14 cellular contexts compared by ENCODE assay signal in genomic region chr9:74036549-74037231, GRCh38.
DNase-seq lines count a peak whose midpoint lies in the region; ATAC-seq lines count a peak whose summit lies in the region.
"Had no signal": no experiment of that assay in that cellular context is flagged by ENCODE, and none has a peak within 500 bp of the region (broad histone marks: within the 10 kb centered on the region; RNA-seq: fewer than 3 reads in every experiment).

No MANE protein-coding gene starts in this region.

- peak overlapping the region; percentile 99 to 100 for H3K27ac Mint-ChIP-seq in natural killer cell treated with Interleukin-12 subunit alpha and Interleukin-12 subunit beta and Interleukin-15 and Interleukin-18, amount 100 ng/mL, for 72 hours
- no peak overlapping the region for H3K27ac Mint-ChIP-seq in activated naive CD4-positive, alpha-beta T cell treated with anti-CD3 and anti-CD28 coated beads, Interleukin-2, amount 10 ng/mL, durations not matched to agents 7 days and 5 days

- H3K27me3 ChIP-seq in SJCRH30 (no peaks in the 10 kb centered on the region), aorta (ENCODE audit: control insufficient read depth in 1 of 2, insufficient read depth in 2 of 2, low read length in 1 of 2) (no peaks in the 10 kb centered on the region)
- H3K27me3 ChIP-seq: ascending aorta had no signal

- H3K4me3 ChIP-seq in Jurkat, Clone E6-1 (ENCODE audit: low read length), result no peak overlapping the region
- H3K4me3 ChIP-seq in SJCRH30, result no peak overlapping the region
- no peak overlapping the region for H3K4me3 ChIP-seq in aorta (ENCODE audit: low read length in 2 of 2)
- H3K4me3 ChIP-seq: ascending aorta had no signal

- H3K9me3 Mint-ChIP-seq in natural killer cell treated with Interleukin-12 subunit alpha and Interleukin-12 subunit beta and Interleukin-15 and Interleukin-18, amount 100 ng/mL, for 72 hours, result peaks cover 9% of the 10 kb centered on the region
- no peaks in the 10 kb centered on the region for H3K9me3 Mint-ChIP-seq in activated naive CD4-positive, alpha-beta T cell treated with anti-CD3 and anti-CD28 coated beads, Interleukin-2, amount 10 ng/mL, durations not matched to agents 7 days and 5 days
- H3K9me3 Mint-ChIP-seq in activated T-cell treated with anti-CD3 and anti-CD28 coated beads, Interleukin-2, amount 50 U/mL, for 4 hours, result no peaks in the 10 kb centered on the region

- ATAC-seq in GM19372 (IDR thresholded peaks at IDR 0.05; ENCODE audit: low read depth, unreplicated experiment) (peak; percentile 59), HG02798 (IDR thresholded peaks at IDR 0.05; ENCODE audit: poor library complexity, unreplicated experiment) (peak; percentile 84), aorta (ENCODE audit: low FRiP score) (no peak)
- peak; percentile 90 to 95 for ATAC-seq in natural killer cell treated with Interleukin-12 subunit alpha and Interleukin-12 subunit beta and Interleukin-15 and Interleukin-18, amount 100 ng/mL, for 72 hours
- ATAC-seq in activated T-cell treated with anti-CD3 and anti-CD28 coated beads, Interleukin-2, amount 50 U/mL, for 4 hours, result no peak

- no peaks in the 10 kb centered on the region for H3K9me3 ChIP-seq in SJCRH30 (replicated peaks)
- no peaks in the 10 kb centered on the region for H3K9me3 ChIP-seq in aorta (ENCODE audit: control insufficient read depth, low read length)
- H3K9me3 ChIP-seq: ascending aorta had no signal

- no peaks in the 10 kb centered on the region for H3K27me3 Mint-ChIP-seq in natural killer cell treated with Interleukin-12 subunit alpha and Interleukin-12 subunit beta and Interleukin-15 and Interleukin-18, amount 100 ng/mL, for 72 hours
- no peaks in the 10 kb centered on the region for H3K27me3 Mint-ChIP-seq in activated naive CD4-positive, alpha-beta T cell treated with anti-CD3 and anti-CD28 coated beads, Interleukin-2, amount 10 ng/mL, durations not matched to agents 7 days and 5 days
- H3K27me3 Mint-ChIP-seq in activated T-cell treated with anti-CD3 and anti-CD28 coated beads, Interleukin-2, amount 50 U/mL, for 4 hours (ENCODE audit: low read depth), result no peaks in the 10 kb centered on the region

- peak overlapping the region; percentile 85 for H3K4me3 Mint-ChIP-seq in natural killer cell treated with Interleukin-12 subunit alpha and Interleukin-12 subunit beta and Interleukin-15 and Interleukin-18, amount 100 ng/mL, for 72 hours
- no peak overlapping the region for H3K4me3 Mint-ChIP-seq in activated naive CD4-positive, alpha-beta T cell treated with anti-CD3 and anti-CD28 coated beads, Interleukin-2, amount 10 ng/mL, durations not matched to agents 7 days and 5 days
- H3K4me3 Mint-ChIP-seq in activated T-cell treated with anti-CD3 and anti-CD28 coated beads, Interleukin-2, amount 50 U/mL, for 4 hours, result no peak overlapping the region

- peak; percentile 95 for DNase-seq in Jurkat, Clone E6-1 (ENCODE audit: low read depth, low spot score)
- peak; percentile 60 for DNase-seq in natural killer cell treated with Interleukin-12 subunit alpha and Interleukin-12 subunit beta and Interleukin-15 and Interleukin-18, amount 100 ng/mL, for 72 hours (ENCODE audit: low spot score)
- no peak for DNase-seq in SJCRH30
- DNase-seq in activated naive CD4-positive, alpha-beta T cell treated with anti-CD3 and anti-CD28 coated beads, Interleukin-2, amount 10 ng/mL, durations not matched to agents 7 days and 5 days, result no peak
- no peak for DNase-seq in activated T-cell treated with anti-CD3 and anti-CD28 coated beads, Interleukin-2, amount 50 U/mL, for 4 hours
- DNase-seq in aorta, result no peak
- DNase-seq: Calu3; effector CD8-positive, alpha-beta T cell; NCI-H2227 treated with DMSO at 0.1 percent for 48 hours; stimulated activated CD4-positive, alpha-beta T cell treated with anti-CD3 and anti-CD28 coated beads, Interleukin-4, amount 100 ng/mL, for 4 hours had no signal

- WGBS in aorta, 2 donors, result 71 to 84% methylated on average over 5 of the region's 5 CpGs

- H3K27ac ChIP-seq in SJCRH30 (no peak overlapping the region), aorta (ENCODE audit: low read depth in 1 of 2, low read length in 2 of 2) (no peak overlapping the region)
- H3K27ac ChIP-seq: ascending aorta, HL-60 had no signal

- CTCF ChIA-PET in activated naive CD4-positive, alpha-beta T cell treated with anti-CD3 and anti-CD28 coated beads, Interleukin-2, amount 10 ng/mL, durations not matched to agents 7 days and 5 days (lab: Charles Lee), result no interaction called here

- H3K36me3 Mint-ChIP-seq in natural killer cell treated with Interleukin-12 subunit alpha and Interleukin-12 subunit beta and Interleukin-15 and Interleukin-18, amount 100 ng/mL, for 72 hours, result peaks cover 14% of the 10 kb centered on the region
- H3K36me3 Mint-ChIP-seq in activated naive CD4-positive, alpha-beta T cell treated with anti-CD3 and anti-CD28 coated beads, Interleukin-2, amount 10 ng/mL, durations not matched to agents 7 days and 5 days, result no peaks in the 10 kb centered on the region
- no peaks in the 10 kb centered on the region for H3K36me3 Mint-ChIP-seq in activated T-cell treated with anti-CD3 and anti-CD28 coated beads, Interleukin-2, amount 50 U/mL, for 4 hours (ENCODE audit: insufficient read depth)

- intact Hi-C loops in aorta (cut with DNase I), result no loop called here

- H3K4me1 Mint-ChIP-seq in natural killer cell treated with Interleukin-12 subunit alpha and Interleukin-12 subunit beta and Interleukin-15 and Interleukin-18, amount 100 ng/mL, for 72 hours (ENCODE audit: low read depth in 2 of 2), result peaks cover 14 to 30% of the 10 kb centered on the region in 2 donors
- H3K4me1 Mint-ChIP-seq in activated naive CD4-positive, alpha-beta T cell treated with anti-CD3 and anti-CD28 coated beads, Interleukin-2, amount 10 ng/mL, durations not matched to agents 7 days and 5 days, result no peaks in the 10 kb centered on the region
- H3K4me1 Mint-ChIP-seq in activated T-cell treated with anti-CD3 and anti-CD28 coated beads, Interleukin-2, amount 50 U/mL, for 4 hours (ENCODE audit: low read depth), result no peaks in the 10 kb centered on the region

- H3K4me1 ChIP-seq in SJCRH30 (no peaks in the 10 kb centered on the region), aorta (ENCODE audit: control insufficient read depth in 1 of 2, insufficient read depth in 2 of 2, low read length in 2 of 2) (no peaks in the 10 kb centered on the region)
- H3K4me1 ChIP-seq: ascending aorta had no signal

- H3K36me3 ChIP-seq in SJCRH30 (no peaks in the 10 kb centered on the region), aorta (ENCODE audit: control insufficient read depth in 1 of 2, insufficient read depth in 2 of 2, low read length in 1 of 2) (no peaks in the 10 kb centered on the region)
- H3K36me3 ChIP-seq: ascending aorta had no signal

Comparison
In these comparisons a context has a peak if more than half of its experiments do, and no peak if none do; other contexts are left out.
1. ATAC-seq: peak in GM19372 (single experiment), HG02798 (single experiment) and natural killer cell treated with Interleukin-12 subunit alpha and Interleukin-12 subunit beta and Interleukin-15 and Interleukin-18, amount 100 ng/mL, for 72 hours (2 of 2); none in activated T-cell treated with anti-CD3 and anti-CD28 coated beads, Interleukin-2, amount 50 U/mL, for 4 hours (0 of 2) and aorta (single experiment).
2. DNase-seq: peak in Jurkat, Clone E6-1 (single experiment) and natural killer cell treated with Interleukin-12 subunit alpha and Interleukin-12 subunit beta and Interleukin-15 and Interleukin-18, amount 100 ng/mL, for 72 hours (single experiment); none in SJCRH30 (0 of 2), activated naive CD4-positive, alpha-beta T cell treated with anti-CD3 and anti-CD28 coated beads, Interleukin-2, amount 10 ng/mL, durations not matched to agents 7 days and 5 days (single experiment), activated T-cell treated with anti-CD3 and anti-CD28 coated beads, Interleukin-2, amount 50 U/mL, for 4 hours (single experiment) and aorta (0 of 2).